25 cellular contexts compared by ENCODE assay signal in genomic region chr5:2259494-2260107, GRCh38.
"Had no signal": no experiment of that assay in that cellular context is flagged by ENCODE, and none has a peak within 500 bp of the region (broad histone marks: within the 10 kb centered on the region; RNA-seq: fewer than 3 reads in every experiment).

No MANE protein-coding gene starts in this region.

- H3K4me1 Mint-ChIP-seq: activated naive CD4-positive, alpha-beta T cell treated with anti-CD3 and anti-CD28 coated beads, Interleukin-2, amount 10 ng/mL, durations not matched to agents 7 days and 5 days; activated naive CD8-positive, alpha-beta T cell treated with anti-CD3 and anti-CD28 coated beads, Interleukin-2, amount 10 ng/mL, durations not matched to agents 7 days and 5 days; immature natural killer cell; stimulated activated memory B cell treated with anti-CD40 and anti-IgM and Interleukin-4, amounts not matched to agents 10 μg/mL and 1 μg/mL and 100 μg/mL, for 72 hours had no signal

- H3K27me3 Mint-ChIP-seq: activated naive CD4-positive, alpha-beta T cell treated with anti-CD3 and anti-CD28 coated beads, Interleukin-2, amount 10 ng/mL, durations not matched to agents 7 days and 5 days; activated naive CD8-positive, alpha-beta T cell treated with anti-CD3 and anti-CD28 coated beads, Interleukin-2, amount 10 ng/mL, durations not matched to agents 7 days and 5 days; activated T-cell treated with anti-CD3 and anti-CD28 coated beads, Interleukin-2, amount 50 U/mL, for 24 hours; memory B cell; stimulated activated memory B cell treated with anti-CD40 and anti-IgM and Interleukin-4, amounts not matched to agents 10 μg/mL and 1 μg/mL and 100 μg/mL, for 72 hours had no signal

- ATAC-seq: foreskin keratinocyte; heart left ventricle; naive thymus-derived CD8-positive, alpha-beta T cell; pancreas; stimulated activated memory B cell treated with anti-CD40 and anti-IgM and Interleukin-4, amounts not matched to agents 10 μg/mL and 1 μg/mL and 100 μg/mL, for 72 hours had no signal

- H3K4me3 Mint-ChIP-seq: activated naive CD4-positive, alpha-beta T cell treated with anti-CD3 and anti-CD28 coated beads, Interleukin-2, amount 10 ng/mL, durations not matched to agents 7 days and 5 days; activated naive CD8-positive, alpha-beta T cell treated with anti-CD3 and anti-CD28 coated beads, Interleukin-2, amount 10 ng/mL, durations not matched to agents 7 days and 5 days; activated T-cell treated with anti-CD3 and anti-CD28 coated beads, Interleukin-2, amount 50 U/mL, for 24 hours; memory B cell; naive thymus-derived CD8-positive, alpha-beta T cell; stimulated activated memory B cell treated with anti-CD40 and anti-IgM and Interleukin-4, amounts not matched to agents 10 μg/mL and 1 μg/mL and 100 μg/mL, for 72 hours had no signal

- DNase-seq: activated CD4-positive, alpha-beta T cell treated with anti-CD3 and anti-CD28 coated beads for 4 hours; activated CD4-positive, alpha-beta T cell treated with anti-CD3 and anti-CD28 coated beads, Interleukin-2, amount 50 U/mL, for 48 hours; activated CD4-positive, CD25-positive, alpha-beta regulatory T cell; activated CD8-positive, alpha-beta memory T cell treated with anti-CD3 and anti-CD28 coated beads for 24 hours; activated CD8-positive, alpha-beta memory T cell treated with anti-CD3 and anti-CD28 coated beads, Interleukin-2, amount 50 U/mL, for 4 hours; activated gamma-delta T cell; activated naive CD4-positive, alpha-beta T cell treated with anti-CD3 and anti-CD28 coated beads, Interleukin-2, amount 10 ng/mL, durations not matched to agents 7 days and 5 days; activated naive CD8-positive, alpha-beta T cell treated with anti-CD3 and anti-CD28 coated beads, Interleukin-2, amount 10 ng/mL, durations not matched to agents 7 days and 5 days; activated T-cell treated with anti-CD3 and anti-CD28 coated beads, Interleukin-2, amount 50 U/mL, for 24 hours; brain microvascular endothelial cell; foreskin keratinocyte; heart left ventricle; hypothalamus; immature natural killer cell; naive thymus-derived CD8-positive, alpha-beta T cell; pancreas; retina; sigmoid colon; small intestine; stimulated activated CD4-positive, alpha-beta T cell treated with anti-CD3 and anti-CD28 coated beads, Interleukin-4, amount 100 ng/mL, for 4 hours; stimulated activated CD8-positive, alpha-beta memory T cell treated with anti-CD3 and anti-CD28 coated beads, Interleukin-4, amount 100 ng/mL, for 48 hours; stomach; tibial artery had no signal

- H3K9me3 Mint-ChIP-seq: activated T-cell treated with anti-CD3 and anti-CD28 coated beads, Interleukin-2, amount 50 U/mL, for 24 hours; immature natural killer cell; naive thymus-derived CD8-positive, alpha-beta T cell had no signal

- H3K36me3 Mint-ChIP-seq: activated naive CD4-positive, alpha-beta T cell treated with anti-CD3 and anti-CD28 coated beads, Interleukin-2, amount 10 ng/mL, durations not matched to agents 7 days and 5 days; activated naive CD8-positive, alpha-beta T cell treated with anti-CD3 and anti-CD28 coated beads, Interleukin-2, amount 10 ng/mL, durations not matched to agents 7 days and 5 days; immature natural killer cell; memory B cell; naive thymus-derived CD8-positive, alpha-beta T cell; stimulated activated memory B cell treated with anti-CD40 and anti-IgM and Interleukin-4, amounts not matched to agents 10 μg/mL and 1 μg/mL and 100 μg/mL, for 72 hours had no signal

- H3K27ac Mint-ChIP-seq: activated naive CD4-positive, alpha-beta T cell treated with anti-CD3 and anti-CD28 coated beads, Interleukin-2, amount 10 ng/mL, durations not matched to agents 7 days and 5 days; activated naive CD8-positive, alpha-beta T cell treated with anti-CD3 and anti-CD28 coated beads, Interleukin-2, amount 10 ng/mL, durations not matched to agents 7 days and 5 days; activated T-cell treated with anti-CD3 and anti-CD28 coated beads, Interleukin-2, amount 50 U/mL, for 24 hours; immature natural killer cell; memory B cell; stimulated activated memory B cell treated with anti-CD40 and anti-IgM and Interleukin-4, amounts not matched to agents 10 μg/mL and 1 μg/mL and 100 μg/mL, for 72 hours had no signal
